In genomic region chr11:104967493-104968364, GRCh38 we compare ENCODE assay signal across 8 cellular contexts. TPM values are rescaled to one million over a fixed set of nuclear protein-coding genes. Genes with fewer than 3 reads are reported as not detected.
DNase-seq lines count a peak whose midpoint lies in the region; ATAC-seq and TF ChIP-seq lines count a peak whose summit lies in the region.

No MANE protein-coding gene starts in this region.

- peak; percentile 57 for ATAC-seq in sciatic nerve
- ATAC-seq in GM19351 (IDR thresholded peaks at IDR 0.05; ENCODE audit: unreplicated experiment), result no peak

- peak overlapping the region; percentile 91 for H3K9ac ChIP-seq in GM23248

- intact Hi-C loops in sciatic nerve (cut with DNase I), result no loop called here

- DNase-seq in GM06990 (ENCODE audit: extremely low read depth, insufficient read length), result no peak
- DNase-seq in GM23248, result peak; percentile 33
- DNase-seq in RWPE1 (ENCODE audit: low spot score), result peak; percentile 31
- peak; percentile 11 for DNase-seq in fibroblast of gingiva (ENCODE audit: low read depth)
- DNase-seq in sciatic nerve (ENCODE audit: low spot score), result no peak
- no peak for DNase-seq in NCI-H187 (lab: John Stamatoyannopoulos, UW)
- DNase-seq in KG1 (lab: John Stamatoyannopoulos, UW), result no peak

- TF ChIP-seq CTCF in GM06990 (IDR thresholded peaks at IDR 0.05; ENCODE audit: insufficient read depth, low read length, poor library complexity, severe bottlenecking) (no peak), RWPE1 (conservative IDR thresholded peaks at IDR 0.05; ENCODE audit: low read depth) (no peak)

- in situ Hi-C loops in GM23248 (cut with MboI), result no loop called here

- H3K36me3 ChIP-seq in GM06990 (ENCODE audit: control insufficient read depth, insufficient read depth, low read length), result no peaks in the 10 kb centered on the region
- H3K36me3 ChIP-seq in GM23248 (ENCODE audit: low read depth), result 0 out of 2 replicates have a peak, but pooled peaks cover 7% of the 10 kb centered on the region

- CTCF ChIA-PET in RWPE1 (lab: Yijun Ruan, JAX), result no interaction called here

- H2AFZ ChIP-seq in GM23248, result peak overlapping the region; percentile 92

- peak overlapping the region; percentile 97 for H3K4me2 ChIP-seq in GM23248 (ENCODE audit: unreplicated experiment)

- H4K20me1 ChIP-seq in GM23248 (ENCODE audit: insufficient read depth), result no peaks in the 10 kb centered on the region

- peak overlapping the region; percentile 92 for H3K27ac ChIP-seq in GM23248
- H3K27ac ChIP-seq in RWPE1, result no peak overlapping the region

- peaks cover 52% of the 10 kb centered on the region for H3K79me2 ChIP-seq in GM23248 (ENCODE audit: insufficient read depth)

- 1 to 2% methylated on average over 11 of the region's 11 CpGs for WGBS in GM23248 (ENCODE audit: low coverage in 1 of 2, low lambda C conversion rate in 2 of 2, missing lambda C conversion rate in 2 of 2), 2 experiments

- peaks cover 10% of the 10 kb centered on the region for H3F3A ChIP-seq in GM23248 (ENCODE audit: insufficient read depth)

- peaks cover 27% of the 10 kb centered on the region for H3K4me1 ChIP-seq in GM23248 (ENCODE audit: insufficient read depth)

- H3K9me2 ChIP-seq in GM23248 (ENCODE audit: insufficient read depth), result no peaks in the 10 kb centered on the region

- no peaks in the 10 kb centered on the region for H3K27me3 ChIP-seq in GM06990 (replicated peaks; ENCODE audit: control insufficient read depth, insufficient read depth, low read length)
- no peaks in the 10 kb centered on the region for H3K27me3 ChIP-seq in GM23248 (replicated peaks; ENCODE audit: insufficient read depth)

- H3K9me3 ChIP-seq in GM23248 (ENCODE audit: low read depth), result no peaks in the 10 kb centered on the region

- H3K4me3 ChIP-seq in GM06990 (replicated peaks; ENCODE audit: low read depth, low read length), result peak overlapping the region; percentile 71
- H3K4me3 ChIP-seq in GM23248, result peak overlapping the region; percentile 96

- POLR2A ChIA-PET in RWPE1 (lab: Yijun Ruan, JAX; ENCODE audit: low non-redundant PET), result no interaction called here

RNA-seq across cellular contexts. Expression of gene CASP4, which starts 0.6 kb away (rescaled TPM):
- 111 and 114 TPM in 2 replicates for total RNA-seq in GM23248 (2014; rRNA removed; shearing (Covaris generic))
- 72.0 and 76.3 TPM in 2 replicates for polyA plus RNA-seq in GM23248 (2016; fragmentation: Nextera tagmentation; extraction: Ambion mirVana)
- 68.1 TPM for total RNA-seq in sciatic nerve

RNA-seq across cellular contexts. Expression of gene CASP5, which starts 55.2 kb away (rescaled TPM):
- total RNA-seq in GM23248 (2014; rRNA removed; shearing (Covaris generic)), result not detected in 2 replicates
- polyA plus RNA-seq in GM23248 (2016; fragmentation: Nextera tagmentation; extraction: Ambion mirVana), result not detected in 2 replicates
- total RNA-seq in sciatic nerve, result 0.76 TPM

Comparison
In these comparisons a context has a peak if more than half of its experiments do, and no peak if none do; other contexts are left out.
1. DNase-seq: peak in GM23248 (single experiment), RWPE1 (single experiment) and fibroblast of gingiva (single experiment); none in GM06990 (single experiment), sciatic nerve (single experiment), NCI-H187 (0 of 2) and KG1 (single experiment).